12 cellular contexts compared by ENCODE assay signal in genomic region chr12:103858953-103859601, GRCh38. TPM values are rescaled to one million over a fixed set of nuclear protein-coding genes. Genes with fewer than 3 reads are reported as not detected.
DNase-seq lines count a peak whose midpoint lies in the region; ATAC-seq lines count a peak whose summit lies in the region.
"Had no signal": no experiment of that assay in that cellular context is flagged by ENCODE, and none has a peak within 500 bp of the region (broad histone marks: within the 10 kb centered on the region; RNA-seq: fewer than 3 reads in every experiment).

No MANE protein-coding gene starts in this region.

- no peaks in the 10 kb centered on the region for H3K27me3 ChIP-seq in aorta (ENCODE audit: control insufficient read depth in 1 of 2, insufficient read depth in 2 of 2, low read length in 1 of 2)

- ATAC-seq in Right ventricle myocardium inferior (peak; percentile 54), aorta (ENCODE audit: low FRiP score) (peak; percentile 91)
- ATAC-seq: natural killer cell had no signal

- no peaks in the 10 kb centered on the region for H3K9me3 ChIP-seq in aorta (ENCODE audit: control insufficient read depth, low read length)

- no peak overlapping the region for H3K4me3 ChIP-seq in aorta (ENCODE audit: low read length in 2 of 2)

- H3K36me3 ChIP-seq in aorta (ENCODE audit: control insufficient read depth in 1 of 2, insufficient read depth in 2 of 2, low read length in 1 of 2) = no peaks in the 10 kb centered on the region

- DNase-seq in Right ventricle myocardium inferior (ENCODE audit: missing footprints) (no peak), cardiac septum (ENCODE audit: low spot score) (no peak), dedifferentiated amniotic fluid mesenchymal stem cell (ENCODE audit: extremely low spot score) (peak; percentile 95), lung microvascular endothelial cell (ENCODE audit: low read depth in 2 of 2) (peak; percentile 50 to 88), aorta (peak; percentile 88), cerebellum (ENCODE audit: low spot score) (no peak), NCI-H2029 (lab: John Stamatoyannopoulos, UW) (no peak)
- no peak for DNase-seq in activated CD4-positive, alpha-beta T cell treated with anti-CD3 and anti-CD28 coated beads, Interleukin-2, amount 50 U/mL, for 1 hour
- DNase-seq: activated naive CD4-positive, alpha-beta T cell; CD4-positive, alpha-beta T cell; natural killer cell; NCI-H526 had no signal

- 17 to 23% methylated on average over 10 of the region's 10 CpGs for WGBS in aorta, 2 donors

- peaks cover 5 to 9% of the 10 kb centered on the region in 2 donors for H3K4me1 ChIP-seq in aorta (ENCODE audit: control insufficient read depth in 1 of 2, insufficient read depth in 2 of 2, low read length in 2 of 2)

- H3K27ac ChIP-seq in aorta (ENCODE audit: low read depth in 1 of 2, low read length in 2 of 2) = peak overlapping the region; percentile 97 to 99

- intact Hi-C loops in Right ventricle myocardium inferior (cut with DNase I) (no loop called here), cardiac septum (cut with DNase I) (no loop called here), aorta (cut with DNase I) (no loop called here)

RNA-seq across cellular contexts. Expression of gene NT5DC3, which starts 18.0 kb away (rescaled TPM):
- 3.1 TPM for total RNA-seq in Right ventricle myocardium inferior
- 4.7 TPM for total RNA-seq in cardiac septum
- total RNA-seq in lung microvascular endothelial cell = 3.5 and 9.5 TPM in 2 replicates
- 100 to 1,000 TPM in 1 of 2 donors, 10 to 100 TPM in 1; 28.1 to 104 TPM for total RNA-seq in aorta
- 10 to 100 TPM in 1 of 2 donors, 1 to 10 TPM in 1; 3.6 to 24.3 TPM for polyA plus RNA-seq in aorta
- 13.5 TPM for total RNA-seq in cerebellum

Comparison
In these comparisons a context has a peak if more than half of its experiments do, and no peak if none do; other contexts are left out.
1. DNase-seq: peak in dedifferentiated amniotic fluid mesenchymal stem cell (single experiment), lung microvascular endothelial cell (2 of 2) and aorta (2 of 2); none in Right ventricle myocardium inferior (single experiment), cardiac septum (single experiment), cerebellum (single experiment), activated CD4-positive, alpha-beta T cell treated with anti-CD3 and anti-CD28 coated beads, Interleukin-2, amount 50 U/mL, for 1 hour (single experiment) and NCI-H2029 (single experiment).